ENCODE assay signal across 1 cellular context in the genomic region with DNA sequence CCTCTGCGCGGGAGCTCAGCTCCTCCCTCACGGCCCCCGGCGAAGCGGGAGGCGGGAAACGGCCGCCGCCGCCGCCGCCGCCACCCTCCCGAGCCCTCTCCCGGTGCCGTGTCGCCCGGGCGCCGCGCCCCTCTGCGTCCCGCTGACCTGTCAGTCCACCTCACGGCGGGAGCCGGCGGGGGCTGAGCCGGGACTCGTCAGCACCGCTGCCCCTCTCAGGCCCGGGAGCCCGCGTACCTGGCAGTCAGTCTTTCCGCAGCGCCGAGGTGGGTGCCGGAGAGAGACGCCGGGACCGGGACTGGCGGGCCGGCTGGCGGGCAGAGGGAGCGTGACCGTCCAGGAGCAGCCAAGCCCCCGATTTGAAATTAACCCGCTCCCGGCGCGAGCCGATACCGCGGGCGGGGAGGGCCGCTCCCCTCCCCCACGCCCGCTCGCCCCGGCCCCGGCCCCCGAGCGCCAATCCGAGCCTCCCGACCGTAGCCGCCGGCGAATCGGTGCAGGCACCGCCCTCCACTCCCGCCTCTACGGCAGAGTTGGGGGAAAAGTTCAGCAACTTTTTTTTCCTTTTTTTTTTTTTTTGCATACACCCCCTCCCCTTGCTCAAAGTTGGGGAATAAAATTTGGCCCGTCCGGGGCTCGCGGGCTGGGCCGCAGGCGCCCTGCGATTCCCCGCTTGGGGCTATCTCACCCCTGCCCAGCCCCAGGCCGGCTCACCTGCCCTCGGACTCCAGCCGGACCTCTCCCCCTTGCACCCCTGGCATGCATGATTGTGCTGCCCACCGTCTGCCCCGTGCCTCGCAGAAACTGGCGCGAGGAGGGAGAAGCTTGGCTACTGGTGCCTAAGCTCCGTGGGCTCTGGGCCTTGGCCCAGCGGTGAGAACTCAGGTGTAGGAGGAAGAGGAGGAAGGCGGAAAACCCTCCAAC.
A peak's percentile ranks its signal among the peaks of the same experiment; 100 is the strongest.
TF ChIP-seq lines count a peak whose summit lies in the region.

No MANE protein-coding gene starts in this region.

TF ChIP-seq in K562, 482 proteins besides CTCF, POLR2A, EP300 and RAD21 (continued from another document):
- TF ChIP-seq HMGN3 (IDR thresholded peaks at IDR 0.05; ENCODE audit: borderline replicate concordance, extremely low read depth, insufficient read length, low read depth, low read length): peak; percentile 9
- TF ChIP-seq ELF1 (tag; IDR thresholded peaks at IDR 0.05): peak; percentile 62; the same call in 1 of the 2 replicates
- TF ChIP-seq, protein P1, sequence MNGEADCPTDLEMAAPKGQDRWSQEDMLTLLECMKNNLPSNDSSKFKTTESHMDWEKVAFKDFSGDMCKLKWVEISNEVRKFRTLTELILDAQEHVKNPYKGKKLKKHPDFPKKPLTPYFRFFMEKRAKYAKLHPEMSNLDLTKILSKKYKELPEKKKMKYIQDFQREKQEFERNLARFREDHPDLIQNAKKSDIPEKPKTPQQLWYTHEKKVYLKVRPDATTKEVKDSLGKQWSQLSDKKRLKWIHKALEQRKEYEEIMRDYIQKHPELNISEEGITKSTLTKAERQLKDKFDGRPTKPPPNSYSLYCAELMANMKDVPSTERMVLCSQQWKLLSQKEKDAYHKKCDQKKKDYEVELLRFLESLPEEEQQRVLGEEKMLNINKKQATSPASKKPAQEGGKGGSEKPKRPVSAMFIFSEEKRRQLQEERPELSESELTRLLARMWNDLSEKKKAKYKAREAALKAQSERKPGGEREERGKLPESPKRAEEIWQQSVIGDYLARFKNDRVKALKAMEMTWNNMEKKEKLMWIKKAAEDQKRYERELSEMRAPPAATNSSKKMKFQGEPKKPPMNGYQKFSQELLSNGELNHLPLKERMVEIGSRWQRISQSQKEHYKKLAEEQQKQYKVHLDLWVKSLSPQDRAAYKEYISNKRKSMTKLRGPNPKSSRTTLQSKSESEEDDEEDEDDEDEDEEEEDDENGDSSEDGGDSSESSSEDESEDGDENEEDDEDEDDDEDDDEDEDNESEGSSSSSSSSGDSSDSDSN (IDR thresholded peaks at IDR 0.05; ENCODE audit: borderline replicate concordance in 1 of 2, low read depth in 2 of 2, low read length in 2 of 2): 0 out of 4 replicates have a peak, but pooled peaks of 1 of the 2 experiments have one; percentile 43
- peak; percentile 3; the same call in 1 of the 2 replicates for TF ChIP-seq ZBTB1 (CRISPR knock-in tag; IDR thresholded peaks at IDR 0.05; ENCODE audit: borderline replicate concordance, low read depth)
- TF ChIP-seq ZNF143 (CRISPR knock-in tag; IDR thresholded peaks at IDR 0.05): no peak
- TF ChIP-seq TGIF2 (CRISPR knock-in tag; IDR thresholded peaks at IDR 0.05): 0 out of 2 replicates have a peak, but pooled peaks have one; percentile 26
- TF ChIP-seq SP2 (IDR thresholded peaks at IDR 0.05; ENCODE audit: extremely low read depth, low read depth, low read length, poor library complexity, severe bottlenecking): peak; percentile 34
- peak; percentile 88 for TF ChIP-seq ZNF384 (IDR thresholded peaks at IDR 0.05; ENCODE audit: low read depth, low read length)
- TF ChIP-seq ZFX (CRISPR knock-in tag; IDR thresholded peaks at IDR 0.05): peak; percentile 79
- TF ChIP-seq, protein P2, sequence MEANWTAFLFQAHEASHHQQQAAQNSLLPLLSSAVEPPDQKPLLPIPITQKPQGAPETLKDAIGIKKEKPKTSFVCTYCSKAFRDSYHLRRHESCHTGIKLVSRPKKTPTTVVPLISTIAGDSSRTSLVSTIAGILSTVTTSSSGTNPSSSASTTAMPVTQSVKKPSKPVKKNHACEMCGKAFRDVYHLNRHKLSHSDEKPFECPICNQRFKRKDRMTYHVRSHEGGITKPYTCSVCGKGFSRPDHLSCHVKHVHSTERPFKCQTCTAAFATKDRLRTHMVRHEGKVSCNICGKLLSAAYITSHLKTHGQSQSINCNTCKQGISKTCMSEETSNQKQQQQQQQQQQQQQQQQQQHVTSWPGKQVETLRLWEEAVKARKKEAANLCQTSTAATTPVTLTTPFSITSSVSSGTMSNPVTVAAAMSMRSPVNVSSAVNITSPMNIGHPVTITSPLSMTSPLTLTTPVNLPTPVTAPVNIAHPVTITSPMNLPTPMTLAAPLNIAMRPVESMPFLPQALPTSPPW (CRISPR knock-in tag; IDR thresholded peaks at IDR 0.05): peak; percentile 85
- peak; percentile 23 for TF ChIP-seq NCOR1 (IDR thresholded peaks at IDR 0.05)
- TF ChIP-seq, protein P3, sequence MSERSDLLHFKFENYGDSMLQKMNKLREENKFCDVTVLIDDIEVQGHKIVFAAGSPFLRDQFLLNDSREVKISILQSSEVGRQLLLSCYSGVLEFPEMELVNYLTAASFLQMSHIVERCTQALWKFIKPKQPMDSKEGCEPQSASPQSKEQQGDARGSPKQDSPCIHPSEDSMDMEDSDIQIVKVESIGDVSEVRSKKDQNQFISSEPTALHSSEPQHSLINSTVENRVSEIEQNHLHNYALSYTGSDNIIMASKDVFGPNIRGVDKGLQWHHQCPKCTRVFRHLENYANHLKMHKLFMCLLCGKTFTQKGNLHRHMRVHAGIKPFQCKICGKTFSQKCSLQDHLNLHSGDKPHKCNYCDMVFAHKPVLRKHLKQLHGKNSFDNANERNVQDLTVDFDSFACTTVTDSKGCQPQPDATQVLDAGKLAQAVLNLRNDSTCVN (CRISPR knock-in tag; IDR thresholded peaks at IDR 0.05): no peak
- TF ChIP-seq NONO (IDR thresholded peaks at IDR 0.05; ENCODE audit: low read depth in 2 of 2, low read length in 1 of 2): peak in 1 of 2 experiments; percentile 70; a peak in 1 of 4 replicates
